In the genomic region with DNA sequence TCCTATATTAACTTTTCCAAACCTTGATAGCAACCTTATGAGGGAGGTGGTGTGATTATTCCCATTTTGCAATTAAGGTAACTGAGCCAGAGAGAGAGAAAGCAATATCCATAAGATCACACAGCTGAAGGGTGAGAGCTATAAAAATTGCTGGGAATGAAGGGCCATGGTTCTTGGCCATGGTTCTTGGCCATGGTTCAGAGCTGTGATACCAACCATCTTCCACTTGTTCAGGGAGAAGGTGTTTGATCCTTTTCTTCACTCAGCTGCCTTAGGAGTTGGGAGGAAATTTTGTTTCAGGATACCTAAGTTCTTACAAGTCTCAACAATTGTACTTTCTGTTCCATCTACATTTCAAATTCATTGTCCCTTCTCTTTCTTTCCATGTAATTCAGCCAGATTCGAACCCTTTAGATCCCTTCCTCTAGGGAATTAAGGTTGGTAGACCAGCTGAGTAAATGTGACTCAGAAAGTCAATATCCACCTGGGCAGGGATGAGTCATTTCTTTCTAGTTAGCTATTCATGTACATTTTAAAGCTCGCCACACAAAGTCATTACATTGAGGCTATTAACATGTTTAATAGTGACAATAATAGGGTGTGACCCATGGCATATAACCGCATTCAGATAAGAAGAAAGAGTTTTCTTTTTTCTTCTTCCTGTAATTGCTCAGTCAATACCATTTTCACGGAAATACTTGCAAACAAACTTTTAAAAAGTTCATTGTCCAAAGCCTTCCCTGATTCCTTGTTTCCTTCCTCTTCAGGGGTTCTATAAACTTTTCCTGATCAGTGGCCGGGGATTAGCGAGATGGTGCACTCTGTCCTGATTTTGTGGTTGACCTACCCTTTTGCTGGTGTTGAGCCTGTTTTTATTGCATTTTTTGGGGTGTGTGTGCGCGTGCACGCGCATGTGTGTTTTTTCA, we compare ENCODE assay signal across 8 cellular contexts.
A peak's percentile ranks its signal among the peaks of the same experiment; 100 is the strongest.
DNase-seq lines count a peak whose midpoint lies in the region; ATAC-seq and TF ChIP-seq lines count a peak whose summit lies in the region.

No MANE protein-coding gene starts in this region.

- H3K36me3 ChIP-seq in Loucy (ENCODE audit: insufficient read depth, low read length) (no peaks in the 10 kb centered on the region), endodermal cell (ENCODE audit: control insufficient read depth, insufficient read depth, low read length) (peaks cover 78% of the 10 kb centered on the region), suprapubic skin (peaks cover 7% of the 10 kb centered on the region), vagina (no peaks in the 10 kb centered on the region)

- peak overlapping the region; percentile 43 for H3K4me3 ChIP-seq in Loucy (ENCODE audit: low read length, poor library complexity, severe bottlenecking)
- no peak overlapping the region for H3K4me3 ChIP-seq in endodermal cell (ENCODE audit: low read length)
- no peak overlapping the region for H3K4me3 ChIP-seq in suprapubic skin
- H3K4me3 ChIP-seq in vagina = no peak overlapping the region

- H2AFZ ChIP-seq in Loucy (ENCODE audit: low read length) = no peak overlapping the region

- H3K4me1 Mint-ChIP-seq in activated CD4-positive, alpha-beta T cell treated with anti-CD3 and anti-CD28 coated beads for 36 hours = peaks cover 17% of the 10 kb centered on the region
- H3K4me1 Mint-ChIP-seq in endodermal cell = peaks cover 25% of the 10 kb centered on the region

- H3F3A ChIP-seq in Loucy (ENCODE audit: low read depth) = no peaks in the 10 kb centered on the region

- H3K9me3 ChIP-seq in Loucy (ENCODE audit: insufficient read depth, low read depth, low read length) (no peaks in the 10 kb centered on the region), endodermal cell (ENCODE audit: control insufficient read depth, low read length) (no peaks in the 10 kb centered on the region), suprapubic skin (no peaks in the 10 kb centered on the region), vagina (no peaks in the 10 kb centered on the region)

- DNase-seq in activated CD4-positive, alpha-beta T cell treated with anti-CD3 and anti-CD28 coated beads for 36 hours = no peak
- no peak for DNase-seq in activated CD4-positive, alpha-beta T cell treated with anti-CD3 and anti-CD28 coated beads, Interleukin-2, amount 50 U/mL, for 48 hours
- DNase-seq in endodermal cell (peak; percentile 30), suprapubic skin (ENCODE audit: low spot score in 2 of 2) (peak; percentile 9 to 44), Ammon's horn (ENCODE audit: low spot score) (no peak), vagina (ENCODE audit: extremely low spot score in 2 of 2) (no peak)
- no peak for DNase-seq in activated CD4-positive, alpha-beta T cell treated with anti-CD3 and anti-CD28 coated beads for 1 hour

- CTCF ChIA-PET in activated CD4-positive, alpha-beta T cell treated with anti-CD3 and anti-CD28 coated beads for 36 hours (lab: Charles Lee) = no interaction called here

- intact Hi-C loops in activated CD4-positive, alpha-beta T cell treated with anti-CD3 and anti-CD28 coated beads for 36 hours (cut with DNase I, micrococcal nuclease) = loop anchor here in 1 of 2 experiments (10.0 kb wide), 1 partner anchor 109 kb away; no protein-coding TSS in a partner anchor
- intact Hi-C loops in vagina (cut with DNase I) = no loop called here

- no peaks in the 10 kb centered on the region for H3K79me2 ChIP-seq in Loucy (ENCODE audit: insufficient read depth, low read length)

- peak overlapping the region; percentile 71 for H3K4me2 ChIP-seq in Loucy (ENCODE audit: low read depth, low read length, poor library complexity, severe bottlenecking)

- H3K27ac ChIP-seq in endodermal cell (ENCODE audit: low read depth, low read length) (no peak overlapping the region), suprapubic skin (no peak overlapping the region), vagina (no peak overlapping the region)

- H3K27me3 ChIP-seq in Loucy (ENCODE audit: insufficient read depth, low read length, poor library complexity, severe bottlenecking) (no peaks in the 10 kb centered on the region), endodermal cell (ENCODE audit: control insufficient read depth, insufficient read depth, low read length, poor library complexity, severe bottlenecking) (no peaks in the 10 kb centered on the region), suprapubic skin (no peaks in the 10 kb centered on the region), vagina (no peaks in the 10 kb centered on the region)

- 96 to 100% methylated on average over 3 to 10 of the region's 10 CpGs for WGBS in endodermal cell (ENCODE audit: insufficient coverage in 1 of 2, insufficient read length in 1 of 2), 2 experiments
- WGBS in suprapubic skin = 65% methylated on average over 10 of the region's 10 CpGs

- POLR2A ChIA-PET in activated CD4-positive, alpha-beta T cell treated with anti-CD3 and anti-CD28 coated beads for 36 hours (lab: Charles Lee) = interaction anchor here (1.0 kb wide), 1 partner anchor 143 kb away, joined by 4 read pairs; no protein-coding TSS in a partner anchor

- H4K20me1 ChIP-seq in Loucy (ENCODE audit: insufficient read depth, low read length, poor library complexity, severe bottlenecking) = peaks cover 25% of the 10 kb centered on the region

- TF ChIP-seq CTCF in Loucy (conservative IDR thresholded peaks at IDR 0.05; ENCODE audit: low read length) = no peak
- TF ChIP-seq CTCF in endodermal cell (conservative IDR thresholded peaks at IDR 0.05) = no peak
- TF ChIP-seq CTCF in suprapubic skin (IDR thresholded peaks at IDR 0.05) = no peak
- TF ChIP-seq CTCF in vagina (IDR thresholded peaks at IDR 0.05) = no peak

- no peaks in the 10 kb centered on the region for H3K9me2 ChIP-seq in Loucy (replicated peaks; ENCODE audit: low read depth, low read length)

- H3K9ac ChIP-seq in Loucy (ENCODE audit: low read depth, low read length, poor library complexity, severe bottlenecking) (no peak overlapping the region), endodermal cell (ENCODE audit: extremely low read depth, low read length, poor library complexity, severe bottlenecking) (no peak overlapping the region)

- TF ChIP-seq POLR2A in suprapubic skin (IDR thresholded peaks at IDR 0.05) = no peak
- TF ChIP-seq POLR2A in vagina (IDR thresholded peaks at IDR 0.05) = no peak

- H3K4me1 ChIP-seq in Loucy (ENCODE audit: insufficient read depth, low read length, poor library complexity, severe bottlenecking) = peaks cover 17% of the 10 kb centered on the region
- H3K4me1 ChIP-seq in endodermal cell (ENCODE audit: control insufficient read depth, insufficient read depth, low read length) = no peaks in the 10 kb centered on the region
- H3K4me1 ChIP-seq in suprapubic skin = peaks cover 30% of the 10 kb centered on the region
- peaks cover 38% of the 10 kb centered on the region for H3K4me1 ChIP-seq in vagina

- TF ChIP-seq EP300 in suprapubic skin (IDR thresholded peaks at IDR 0.05) = no peak

- peak overlapping the region; percentile 48 for H3K27ac Mint-ChIP-seq in activated CD4-positive, alpha-beta T cell treated with anti-CD3 and anti-CD28 coated beads for 36 hours
- H3K27ac Mint-ChIP-seq in endodermal cell = peak overlapping the region; percentile 61

- peaks cover 2% of the 10 kb centered on the region for H3K36me3 Mint-ChIP-seq in activated CD4-positive, alpha-beta T cell treated with anti-CD3 and anti-CD28 coated beads for 36 hours (ENCODE audit: low read depth)
- peaks cover 89% of the 10 kb centered on the region for H3K36me3 Mint-ChIP-seq in endodermal cell (ENCODE audit: low read depth)

- H3K9me3 Mint-ChIP-seq in activated CD4-positive, alpha-beta T cell treated with anti-CD3 and anti-CD28 coated beads for 36 hours (ENCODE audit: low read depth) = peaks cover 3% of the 10 kb centered on the region
- H3K9me3 Mint-ChIP-seq in endodermal cell = no peaks in the 10 kb centered on the region

- peak; percentile 57 for ATAC-seq in activated CD4-positive, alpha-beta T cell treated with anti-CD3 and anti-CD28 coated beads for 36 hours

- H3K4me3 Mint-ChIP-seq in activated CD4-positive, alpha-beta T cell treated with anti-CD3 and anti-CD28 coated beads for 36 hours = no peak overlapping the region
- H3K4me3 Mint-ChIP-seq in endodermal cell = no peak overlapping the region

- H3K27me3 Mint-ChIP-seq in activated CD4-positive, alpha-beta T cell treated with anti-CD3 and anti-CD28 coated beads for 36 hours = no peaks in the 10 kb centered on the region
- no peaks in the 10 kb centered on the region for H3K27me3 Mint-ChIP-seq in endodermal cell (ENCODE audit: insufficient read depth)

Comparison
In these comparisons a context has a peak if more than half of its experiments do, and no peak if none do; other contexts are left out.
1. DNase-seq: peak in endodermal cell (single experiment) and suprapubic skin (2 of 2); none in activated CD4-positive, alpha-beta T cell treated with anti-CD3 and anti-CD28 coated beads for 36 hours (single experiment), activated CD4-positive, alpha-beta T cell treated with anti-CD3 and anti-CD28 coated beads, Interleukin-2, amount 50 U/mL, for 48 hours (0 of 2), Ammon's horn (single experiment), activated CD4-positive, alpha-beta T cell treated with anti-CD3 and anti-CD28 coated beads for 1 hour (single experiment) and vagina (0 of 2).